ENCODE assay signal across 9 cellular contexts in the genomic region with DNA sequence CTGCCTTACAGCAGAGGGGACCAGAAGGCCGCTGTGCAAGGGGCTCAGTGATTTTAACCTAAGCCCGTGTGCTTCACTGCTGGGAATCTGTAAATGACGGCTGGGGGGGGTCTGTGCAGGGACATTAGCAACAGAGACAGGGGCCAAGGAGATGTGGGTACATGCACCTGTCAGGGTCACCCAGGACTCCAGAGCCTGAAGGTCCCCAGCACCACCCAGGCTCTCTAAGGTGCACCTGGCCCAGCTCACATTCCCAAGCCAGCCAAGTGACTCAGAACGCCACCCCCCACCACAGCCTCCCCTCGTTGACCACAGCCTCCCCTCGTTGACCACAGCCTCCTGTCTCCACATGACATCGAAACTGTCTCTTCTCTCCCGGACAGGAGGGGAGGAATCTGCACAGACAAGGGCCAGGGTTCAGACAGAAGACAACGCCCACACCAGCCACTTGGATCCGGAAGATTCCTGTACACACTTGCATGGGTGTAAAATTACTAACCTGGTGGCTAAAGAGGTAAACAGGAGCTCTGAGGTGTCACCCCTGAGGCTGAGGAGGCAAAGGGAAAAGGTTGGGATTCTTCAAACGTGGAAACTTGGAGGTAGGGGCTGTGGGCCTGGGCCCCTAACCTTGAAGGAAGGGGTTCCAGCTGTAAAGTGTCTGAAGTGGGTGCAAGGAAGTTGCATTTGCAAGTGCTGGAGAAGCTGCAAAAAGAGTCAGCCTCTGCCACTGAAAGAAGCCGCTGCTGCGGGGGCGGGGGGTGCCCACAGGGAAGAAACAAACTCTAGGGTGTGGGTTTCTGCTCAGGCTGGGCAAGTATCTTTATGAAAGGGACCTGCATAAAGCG. TPM values are rescaled to one million over a fixed set of nuclear protein-coding genes. Genes with fewer than 3 reads are reported as not detected.
DNase-seq lines count a peak whose midpoint lies in the region; ATAC-seq and TF ChIP-seq lines count a peak whose summit lies in the region.
"Had no signal": no experiment of that assay in that cellular context is flagged by ENCODE, and none has a peak within 500 bp of the region (broad histone marks: within the 10 kb centered on the region; RNA-seq: fewer than 3 reads in every experiment).

No MANE protein-coding gene starts in this region.

- TF ChIP-seq CTCF in GM12864 (IDR thresholded peaks at IDR 0.05; ENCODE audit: low read depth, low read length, missing control alignments) (no peak), PC-9 (conservative IDR thresholded peaks at IDR 0.05) (no peak)

- H3K4me3 ChIP-seq in GM12864 (ENCODE audit: low read depth, low read length) (no peak overlapping the region), PC-9 (peak overlapping the region; percentile 44; the same call in 1 of the 2 replicates)

- H4K20me1 ChIP-seq in PC-9 (ENCODE audit: insufficient read depth) = no peaks in the 10 kb centered on the region

- peak; percentile 18 for DNase-seq in GM12864 (ENCODE audit: low read depth)
- DNase-seq in PC-9 = peak; percentile 92
- peak; percentile 62 for DNase-seq in astrocyte of the hippocampus (ENCODE audit: low read depth, low spot score)
- peak; percentile 64 for DNase-seq in stimulated activated CD4-positive, alpha-beta T cell treated with anti-CD3 and anti-CD28 coated beads, Interleukin-12 subunit alpha, Interleukin-12 subunit beta, amount 100 ng/mL, for 4 hours
- no peak for DNase-seq in NCI-H748 (lab: John Stamatoyannopoulos, UW; ENCODE audit: unreplicated experiment)
- no peak for DNase-seq in ecto neural progenitor cell (ENCODE audit: low spot score)
- DNase-seq in SIG-M5 (lab: John Stamatoyannopoulos, UW) = no peak

- ATAC-seq in HG03342 (IDR thresholded peaks at IDR 0.05; ENCODE audit: unreplicated experiment) = no peak

- no peaks in the 10 kb centered on the region for H3K27me3 ChIP-seq in PC-9 (ENCODE audit: insufficient read depth, low read depth)

- H3K9me3 ChIP-seq in PC-9 (ENCODE audit: insufficient read depth, low read depth) = no peaks in the 10 kb centered on the region

- no peak overlapping the region for H2AFZ ChIP-seq in PC-9

- H3K36me3 ChIP-seq in PC-9 (ENCODE audit: low read depth) = no peaks in the 10 kb centered on the region

- peaks cover 6% of the 10 kb centered on the region; the same call in 1 of the 2 replicates for H3K79me2 ChIP-seq in PC-9 (ENCODE audit: low read depth)

- POLR2A ChIA-PET in PC-9 (lab: Charles Lee; ENCODE audit: unreplicated experiment) = interaction anchor here (0.6 to 1.5 kb wide), 4 partner anchors 31 to 106 kb away, joined by 3 to 13 read pairs (median 10); no protein-coding TSS in a partner anchor

- intact Hi-C loops in PC-9 (cut with micrococcal nuclease; ENCODE audit: unreplicated experiment) = loop anchor here (1.0 kb wide), 7 partner anchors 32 to 105 kb away; no protein-coding TSS in a partner anchor

- no TSS peak for BruUV-seq in PC-9 (replicated peaks; lab: Mats Ljungman, UMichigan)

- H3K4me1 ChIP-seq in PC-9 (replicated peaks; ENCODE audit: insufficient read depth) = peaks cover 75% of the 10 kb centered on the region

- H3K27ac ChIP-seq in PC-9 = peak overlapping the region; percentile 100

- H3K9me2 ChIP-seq in PC-9 (ENCODE audit: insufficient read depth) = no peaks in the 10 kb centered on the region

- H3K4me2 ChIP-seq in PC-9 = peak overlapping the region; percentile 86

- CTCF ChIA-PET in PC-9 (lab: Charles Lee) = no interaction called here

- H3F3A ChIP-seq in PC-9 (ENCODE audit: insufficient read depth, low read depth) = peaks cover 61% of the 10 kb centered on the region

RNA-seq across cellular contexts. Expression of a gene that starts 27.0 kb away (rescaled TPM):
- total RNA-seq in PC-9 (2021) = not detected in 2 replicates
- total RNA-seq: H1 had no signal

RNA-seq across cellular contexts. Expression of a gene that starts 52.4 kb away (rescaled TPM):
- 3.0 and 6.3 TPM in 2 replicates for total RNA-seq in PC-9 (2021)
- total RNA-seq: H1 had no signal

Comparison
In these comparisons a context has a peak if more than half of its experiments do, and no peak if none do; other contexts are left out.
1. DNase-seq: peak in GM12864 (single experiment), PC-9 (2 of 2), astrocyte of the hippocampus (single experiment) and stimulated activated CD4-positive, alpha-beta T cell treated with anti-CD3 and anti-CD28 coated beads, Interleukin-12 subunit alpha, Interleukin-12 subunit beta, amount 100 ng/mL, for 4 hours (single experiment); none in NCI-H748 (single experiment), ecto neural progenitor cell (single experiment) and SIG-M5 (single experiment).